Comparison of ENCODE assay signal across 12 cellular contexts in genomic region chr1:8520483-8520966, GRCh38.
DNase-seq lines count a peak whose midpoint lies in the region; ATAC-seq, FAIRE-seq and TF ChIP-seq lines count a peak whose summit lies in the region.
"Had no signal": no experiment of that assay in that cellular context is flagged by ENCODE, and none has a peak within 500 bp of the region (broad histone marks: within the 10 kb centered on the region; RNA-seq: fewer than 3 reads in every experiment).

No MANE protein-coding gene starts in this region.

- H3K36me3 Mint-ChIP-seq in CD8-positive, alpha-beta memory T cell, result peaks cover 0 to 12% (median 9%) of the 10 kb centered on the region in 3 donors
- H3K36me3 Mint-ChIP-seq in astrocyte (ENCODE audit: low read depth, unreplicated experiment), result peaks cover 7% of the 10 kb centered on the region

- H3K4me3 ChIP-seq in CD8-positive, alpha-beta memory T cell (ENCODE audit: low read length), result no peak overlapping the region
- H3K4me3 ChIP-seq in astrocyte (ENCODE audit: insufficient read depth, low read depth, low read length), result no peak overlapping the region
- H3K4me3 ChIP-seq in tibial artery, result no peak overlapping the region
- no peak overlapping the region for H3K4me3 ChIP-seq in heart right ventricle
- H3K4me3 ChIP-seq: BLaER1, right lobe of liver, SJSA1 had no signal

- no peaks in the 10 kb centered on the region for H3K9me3 ChIP-seq in CD8-positive, alpha-beta memory T cell (ENCODE audit: low read length)
- H3K9me3 ChIP-seq in astrocyte (ENCODE audit: insufficient read depth, low read depth, low read length) (no peaks in the 10 kb centered on the region), tibial artery (no peaks in the 10 kb centered on the region), heart right ventricle (no peaks in the 10 kb centered on the region)
- H3K9me3 ChIP-seq: BLaER1, right lobe of liver, SJSA1 had no signal

- no peak for ATAC-seq in GM21360 (IDR thresholded peaks at IDR 0.05; ENCODE audit: unreplicated experiment)
- no peak for ATAC-seq in heart right ventricle

- TF ChIP-seq CTCF in astrocyte (IDR thresholded peaks at IDR 0.05; ENCODE audit: insufficient read depth, low read depth, low read length) (no peak), tibial artery (IDR thresholded peaks at IDR 0.05) (no peak), heart right ventricle (IDR thresholded peaks at IDR 0.05) (no peak)

- FAIRE-seq in astrocyte (lab: Jason Lieb, UNC), result no peak

- H4K20me1 ChIP-seq in astrocyte (ENCODE audit: insufficient read depth, low read length), result peaks cover 6% of the 10 kb centered on the region

- peak overlapping the region in 7 of 8 donors; percentile 43 to 77 (median 76) for H3K27ac Mint-ChIP-seq in CD8-positive, alpha-beta memory T cell
- no peak overlapping the region for H3K27ac Mint-ChIP-seq in astrocyte (ENCODE audit: unreplicated experiment)

- H3K36me3 ChIP-seq in CD8-positive, alpha-beta memory T cell (ENCODE audit: insufficient read depth, low read length), result no peaks in the 10 kb centered on the region
- H3K36me3 ChIP-seq in astrocyte (ENCODE audit: insufficient read depth, low read length) (no peaks in the 10 kb centered on the region), tibial artery (no peaks in the 10 kb centered on the region), heart right ventricle (peaks cover 0 to 14% (median 0%) of the 10 kb centered on the region in 9 donors)
- H3K36me3 ChIP-seq: right lobe of liver had no signal

- peaks cover 52 to 62% (median 53%) of the 10 kb centered on the region in 3 donors for H3K4me1 Mint-ChIP-seq in CD8-positive, alpha-beta memory T cell
- H3K4me1 Mint-ChIP-seq in astrocyte (ENCODE audit: low read depth, unreplicated experiment), result peaks cover 32% of the 10 kb centered on the region

- peaks cover 59% of the 10 kb centered on the region for H3K4me1 ChIP-seq in CD8-positive, alpha-beta memory T cell (ENCODE audit: insufficient read depth, low read length)
- H3K4me1 ChIP-seq in astrocyte (ENCODE audit: insufficient read depth, low read length) (peaks cover 22% of the 10 kb centered on the region), tibial artery (peaks cover 0 to 45% (median 30%) of the 10 kb centered on the region in 4 donors), heart right ventricle (peaks cover 6 to 72% (median 57%) of the 10 kb centered on the region in 9 donors)

- POLR2A ChIA-PET in CD8-positive, alpha-beta memory T cell (lab: Charles Lee), result interaction anchor here (0.6 to 1.2 kb wide), 5 partner anchors 54 to 1201 kb away, joined by 3 to 15 read pairs (median 3); no protein-coding TSS in a partner anchor
- POLR2A ChIA-PET in HEK293T (lab: Yijun Ruan, JAX), result no interaction called here

- H3K9ac ChIP-seq in astrocyte (ENCODE audit: low read length), result no peak overlapping the region
- H3K9ac ChIP-seq: BLaER1 had no signal

- DNase-seq in CD8-positive, alpha-beta memory T cell, result peak in 1 of 5 donors; percentile 23
- DNase-seq in HEK293T (ENCODE audit: extremely low spot score), result no peak
- peak; percentile 20 for DNase-seq in astrocyte (ENCODE audit: low read depth)
- DNase-seq in myocyte (ENCODE audit: low read depth), result peak; percentile 25
- no peak for DNase-seq in tibial artery
- no peak for DNase-seq in heart right ventricle
- no peak for DNase-seq in NCI-H2029 treated with DMSO at 0.1 percent for 48 hours (lab: John Stamatoyannopoulos, UW)
- DNase-seq: NCI-H1694, right lobe of liver had no signal

- no peak overlapping the region for H2AFZ ChIP-seq in astrocyte (ENCODE audit: low read depth, low read length)

- H3K4me2 ChIP-seq in astrocyte (ENCODE audit: low read length), result no peak overlapping the region
- H3K4me2 ChIP-seq: BLaER1 had no signal

- no peaks in the 10 kb centered on the region for H3K27me3 ChIP-seq in CD8-positive, alpha-beta memory T cell (ENCODE audit: insufficient read depth, low read length, poor library complexity, severe bottlenecking)
- H3K27me3 ChIP-seq in astrocyte (ENCODE audit: insufficient read depth, low read length), result no peaks in the 10 kb centered on the region
- H3K27me3 ChIP-seq in tibial artery, result no peaks in the 10 kb centered on the region
- H3K27me3 ChIP-seq in heart right ventricle, result no peaks in the 10 kb centered on the region
- H3K27me3 ChIP-seq: BLaER1, right lobe of liver, SJSA1 had no signal

- intact Hi-C loops in tibial artery (cut with DNase I; ENCODE audit: low total_unique reads), result no loop called here
- intact Hi-C loops in heart right ventricle (cut with DNase I), result loop anchor here in 3 of 10 donors (10.0 kb wide), 3 partner anchors 96 to 166 kb away; no protein-coding TSS in a partner anchor

- peak overlapping the region in 6 of 7 donors; percentile 35 to 76 (median 45) for H3K4me3 Mint-ChIP-seq in CD8-positive, alpha-beta memory T cell
- H3K4me3 Mint-ChIP-seq in astrocyte (ENCODE audit: unreplicated experiment), result no peak overlapping the region

- no peaks in the 10 kb centered on the region for H3K9me3 Mint-ChIP-seq in CD8-positive, alpha-beta memory T cell
- no peaks in the 10 kb centered on the region for H3K9me3 Mint-ChIP-seq in astrocyte (ENCODE audit: unreplicated experiment)

- WGBS in heart right ventricle, 2 donors, result 53 to 63% methylated on average over 6 of the region's 6 CpGs

- peaks cover 20% of the 10 kb centered on the region for H3K79me2 ChIP-seq in astrocyte (ENCODE audit: insufficient read depth, low read length)

- H3K27ac ChIP-seq in CD8-positive, alpha-beta memory T cell (ENCODE audit: low read depth, low read length), result peak overlapping the region; percentile 27
- H3K27ac ChIP-seq in astrocyte (ENCODE audit: low read depth, low read length) (no peak overlapping the region), tibial artery (no peak overlapping the region), heart right ventricle (no peak overlapping the region)
- H3K27ac ChIP-seq: BLaER1, right lobe of liver, SJSA1 had no signal

- no peaks in the 10 kb centered on the region for H3K27me3 Mint-ChIP-seq in CD8-positive, alpha-beta memory T cell
- no peaks in the 10 kb centered on the region for H3K27me3 Mint-ChIP-seq in astrocyte (ENCODE audit: low read depth, unreplicated experiment)

- CTCF ChIA-PET in CD8-positive, alpha-beta memory T cell (lab: Charles Lee), result no interaction called here
- CTCF ChIA-PET in HEK293T (lab: Yijun Ruan, JAX), result no interaction called here

TF ChIP-seq in HEK293T, 16 proteins besides CTCF, POLR2A, EP300 and RAD21:
- no peak for TF ChIP-seq ARNT (IDR thresholded peaks at IDR 0.05)
- TF ChIP-seq ZNF384 (IDR thresholded peaks at IDR 0.05), result peak; percentile 60; the same call in 1 of the 2 replicates

Comparison
In these comparisons a context has a peak if more than half of its experiments do, and no peak if none do; other contexts are left out.
1. DNase-seq: peak in astrocyte (single experiment) and myocyte (single experiment); none in HEK293T (single experiment), tibial artery (0 of 2), heart right ventricle (0 of 2) and NCI-H2029 treated with DMSO at 0.1 percent for 48 hours (single experiment).